In the genomic region with DNA sequence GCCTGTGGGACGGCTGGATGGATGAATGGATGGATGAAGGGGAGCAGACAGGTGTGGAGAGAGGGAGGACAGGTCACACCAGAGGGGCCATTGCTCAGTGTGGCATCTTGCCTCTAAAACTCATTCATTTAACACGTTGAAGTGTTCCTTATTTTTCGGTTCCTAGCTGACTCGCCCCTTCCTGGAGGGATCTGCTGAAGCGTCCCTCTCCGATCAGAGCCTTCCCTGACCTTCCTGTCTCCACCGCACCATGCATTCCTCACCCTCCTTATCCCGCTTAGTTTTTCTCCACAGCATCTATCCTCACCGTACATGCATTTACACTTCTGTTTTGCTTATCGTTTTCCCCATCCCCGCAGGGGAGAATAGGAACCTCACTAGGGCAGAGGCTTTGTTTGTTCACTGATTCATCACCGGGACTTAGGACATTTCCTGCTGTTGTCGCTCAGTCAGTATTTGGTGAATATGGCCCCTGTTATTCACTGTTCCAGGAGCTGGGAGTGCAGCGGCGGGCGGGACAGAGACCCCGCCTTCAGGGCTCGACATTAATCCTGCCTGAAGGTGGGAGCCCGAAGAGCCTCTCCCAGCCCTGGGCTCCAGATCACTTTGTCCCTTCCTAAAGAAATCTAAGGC, we compare ENCODE assay signal across 8 cellular contexts. TPM values are rescaled to one million over a fixed set of nuclear protein-coding genes. Genes with fewer than 3 reads are reported as not detected.
DNase-seq lines count a peak whose midpoint lies in the region; ATAC-seq and TF ChIP-seq lines count a peak whose summit lies in the region.

No MANE protein-coding gene starts in this region.

- no peaks in the 10 kb centered on the region for H3K27me3 ChIP-seq in endocrine pancreas (ENCODE audit: control insufficient read depth, insufficient read depth, low read length)
- no peaks in the 10 kb centered on the region for H3K27me3 ChIP-seq in neural cell (ENCODE audit: insufficient read depth, low read depth, low read length)

- no peak for TF ChIP-seq RAD21 in neural cell (conservative IDR thresholded peaks at IDR 0.05)

- DNase-seq in activated CD8-positive, alpha-beta memory T cell treated with anti-CD3 and anti-CD28 coated beads, Interleukin-2, amount 10 ng/mL, durations not matched to agents 7 days and 5 days: no peak
- no peak for DNase-seq in activated CD8-positive, alpha-beta memory T cell treated with anti-CD3 and anti-CD28 coated beads, Interleukin-2, amount 50 U/mL, for 4 hours
- DNase-seq in RWPE1 (ENCODE audit: low spot score) (no peak), GM03348 (ENCODE audit: low spot score) (no peak), NCI-H1436 treated with DMSO at 0.1 percent for 48 hours (lab: John Stamatoyannopoulos, UW) (no peak)

- TF ChIP-seq EP300 in neural cell (conservative IDR thresholded peaks at IDR 0.05; ENCODE audit: poor library complexity, severe bottlenecking): no peak

- peak overlapping the region; percentile 68 for H3K4me3 ChIP-seq in endocrine pancreas (ENCODE audit: control insufficient read depth, insufficient read depth, low read length)
- peak overlapping the region; percentile 90 for H3K4me3 ChIP-seq in neural cell (ENCODE audit: low read length)

- CTCF ChIA-PET in activated CD8-positive, alpha-beta memory T cell treated with anti-CD3 and anti-CD28 coated beads, Interleukin-2, amount 10 ng/mL, durations not matched to agents 7 days and 5 days (lab: Charles Lee): interaction anchor here (0.6 to 5.3 kb wide), 71 partner anchors 9 to 849 kb away, joined by 3 to 130 read pairs (median 4); a partner anchor contains a TSS
- CTCF ChIA-PET in RWPE1 (lab: Yijun Ruan, JAX): interaction anchor here (0.5 to 2.7 kb wide), 29 partner anchors 8 to 583 kb away, joined by 3 to 27 read pairs (median 4); a partner anchor contains a TSS

- H3K9me3 Mint-ChIP-seq in activated CD8-positive, alpha-beta memory T cell treated with anti-CD3 and anti-CD28 coated beads, Interleukin-2, amount 10 ng/mL, durations not matched to agents 7 days and 5 days (ENCODE audit: low read depth): no peaks in the 10 kb centered on the region

- peaks cover 7% of the 10 kb centered on the region for H3K4me1 Mint-ChIP-seq in activated CD8-positive, alpha-beta memory T cell treated with anti-CD3 and anti-CD28 coated beads, Interleukin-2, amount 10 ng/mL, durations not matched to agents 7 days and 5 days

- no peak for ATAC-seq in activated CD8-positive, alpha-beta memory T cell treated with anti-CD3 and anti-CD28 coated beads, Interleukin-2, amount 10 ng/mL, durations not matched to agents 7 days and 5 days
- ATAC-seq in HG03039 (IDR thresholded peaks at IDR 0.05; ENCODE audit: unreplicated experiment): peak; percentile 5

- H3K4me3 Mint-ChIP-seq in activated CD8-positive, alpha-beta memory T cell treated with anti-CD3 and anti-CD28 coated beads, Interleukin-2, amount 10 ng/mL, durations not matched to agents 7 days and 5 days: peak overlapping the region; percentile 75

- H3K9me3 ChIP-seq in endocrine pancreas (ENCODE audit: control insufficient read depth, low read length) (no peaks in the 10 kb centered on the region), neural cell (ENCODE audit: low read length) (no peaks in the 10 kb centered on the region)

- peaks cover 20% of the 10 kb centered on the region for H3K27me3 Mint-ChIP-seq in activated CD8-positive, alpha-beta memory T cell treated with anti-CD3 and anti-CD28 coated beads, Interleukin-2, amount 10 ng/mL, durations not matched to agents 7 days and 5 days

- H3K9ac ChIP-seq in endocrine pancreas (ENCODE audit: control insufficient read depth, insufficient read depth, low read length) (peak overlapping the region; percentile 42), neural cell (ENCODE audit: low read length) (peak overlapping the region; percentile 60)

- H3K9me2 ChIP-seq in neural cell (ENCODE audit: insufficient read depth, low read length): no peaks in the 10 kb centered on the region

- H3K36me3 ChIP-seq in endocrine pancreas (ENCODE audit: control insufficient read depth, insufficient read depth, low read length): no peaks in the 10 kb centered on the region
- no peaks in the 10 kb centered on the region for H3K36me3 ChIP-seq in neural cell (ENCODE audit: insufficient read depth, low read length)

- H3K36me3 Mint-ChIP-seq in activated CD8-positive, alpha-beta memory T cell treated with anti-CD3 and anti-CD28 coated beads, Interleukin-2, amount 10 ng/mL, durations not matched to agents 7 days and 5 days: no peaks in the 10 kb centered on the region

- TF ChIP-seq CTCF in RWPE1 (conservative IDR thresholded peaks at IDR 0.05; ENCODE audit: low read depth) (no peak), neural cell (IDR thresholded peaks at IDR 0.05; ENCODE audit: poor library complexity, severe bottlenecking) (no peak)

- H3K79me2 ChIP-seq in neural cell (replicated peaks; ENCODE audit: insufficient read depth, low read length): no peaks in the 10 kb centered on the region

- no peak overlapping the region for H3K4me2 ChIP-seq in neural cell (ENCODE audit: low read length)

- POLR2A ChIA-PET in RWPE1 (lab: Yijun Ruan, JAX; ENCODE audit: low non-redundant PET): interaction anchor here (0.5 to 0.7 kb wide), 3 partner anchors 23 to 803 kb away, joined by 3 to 4 read pairs (median 3); no protein-coding TSS in a partner anchor

- H3K27ac Mint-ChIP-seq in activated CD8-positive, alpha-beta memory T cell treated with anti-CD3 and anti-CD28 coated beads, Interleukin-2, amount 10 ng/mL, durations not matched to agents 7 days and 5 days: no peak overlapping the region

- H2AFZ ChIP-seq in neural cell (ENCODE audit: low read depth, low read length): no peak overlapping the region

- no peaks in the 10 kb centered on the region for H3K4me1 ChIP-seq in endocrine pancreas (ENCODE audit: control insufficient read depth, insufficient read depth, low read length)

- no peaks in the 10 kb centered on the region for H3F3A ChIP-seq in neural cell (ENCODE audit: insufficient read depth, low read length, poor library complexity, severe bottlenecking)

- H3K27ac ChIP-seq in RWPE1: peak overlapping the region; percentile 87
- H3K27ac ChIP-seq in neural cell (ENCODE audit: low read length): no peak overlapping the region

- no peaks in the 10 kb centered on the region for H4K20me1 ChIP-seq in neural cell (ENCODE audit: insufficient read depth)

TF ChIP-seq in neural cell, 6 proteins besides CTCF, POLR2A, EP300 and RAD21:
- no peak for TF ChIP-seq MXI1 (conservative IDR thresholded peaks at IDR 0.05; ENCODE audit: poor library complexity, severe bottlenecking)
- TF ChIP-seq TAF1 (IDR thresholded peaks at IDR 0.05; ENCODE audit: low read depth): no peak
- TF ChIP-seq, protein P1, sequence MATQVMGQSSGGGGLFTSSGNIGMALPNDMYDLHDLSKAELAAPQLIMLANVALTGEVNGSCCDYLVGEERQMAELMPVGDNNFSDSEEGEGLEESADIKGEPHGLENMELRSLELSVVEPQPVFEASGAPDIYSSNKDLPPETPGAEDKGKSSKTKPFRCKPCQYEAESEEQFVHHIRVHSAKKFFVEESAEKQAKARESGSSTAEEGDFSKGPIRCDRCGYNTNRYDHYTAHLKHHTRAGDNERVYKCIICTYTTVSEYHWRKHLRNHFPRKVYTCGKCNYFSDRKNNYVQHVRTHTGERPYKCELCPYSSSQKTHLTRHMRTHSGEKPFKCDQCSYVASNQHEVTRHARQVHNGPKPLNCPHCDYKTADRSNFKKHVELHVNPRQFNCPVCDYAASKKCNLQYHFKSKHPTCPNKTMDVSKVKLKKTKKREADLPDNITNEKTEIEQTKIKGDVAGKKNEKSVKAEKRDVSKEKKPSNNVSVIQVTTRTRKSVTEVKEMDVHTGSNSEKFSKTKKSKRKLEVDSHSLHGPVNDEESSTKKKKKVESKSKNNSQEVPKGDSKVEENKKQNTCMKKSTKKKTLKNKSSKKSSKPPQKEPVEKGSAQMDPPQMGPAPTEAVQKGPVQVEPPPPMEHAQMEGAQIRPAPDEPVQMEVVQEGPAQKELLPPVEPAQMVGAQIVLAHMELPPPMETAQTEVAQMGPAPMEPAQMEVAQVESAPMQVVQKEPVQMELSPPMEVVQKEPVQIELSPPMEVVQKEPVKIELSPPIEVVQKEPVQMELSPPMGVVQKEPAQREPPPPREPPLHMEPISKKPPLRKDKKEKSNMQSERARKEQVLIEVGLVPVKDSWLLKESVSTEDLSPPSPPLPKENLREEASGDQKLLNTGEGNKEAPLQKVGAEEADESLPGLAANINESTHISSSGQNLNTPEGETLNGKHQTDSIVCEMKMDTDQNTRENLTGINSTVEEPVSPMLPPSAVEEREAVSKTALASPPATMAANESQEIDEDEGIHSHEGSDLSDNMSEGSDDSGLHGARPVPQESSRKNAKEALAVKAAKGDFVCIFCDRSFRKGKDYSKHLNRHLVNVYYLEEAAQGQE (IDR thresholded peaks at IDR 0.05; ENCODE audit: borderline replicate concordance): no peak
- no peak for TF ChIP-seq POLR2AphosphoS5 (IDR thresholded peaks at IDR 0.05)
- TF ChIP-seq EZH2 (IDR thresholded peaks at IDR 0.05; ENCODE audit: borderline replicate concordance, insufficient read depth, low read length, poor library complexity, severe bottlenecking): no peak
- no peak for TF ChIP-seq SMC3 (conservative IDR thresholded peaks at IDR 0.05; ENCODE audit: poor library complexity)

RNA-seq across cellular contexts. Expression of a gene that starts 32.0 kb away (rescaled TPM):
- under 1 TPM in 1 of 2 experiments, not detected in 1; 0.14 TPM for total RNA-seq in activated CD8-positive, alpha-beta memory T cell treated with anti-CD3 and anti-CD28 coated beads, Interleukin-2, amount 10 ng/mL, durations not matched to agents 7 days and 5 days
- not detected in 2 replicates for polyA plus RNA-seq in neural cell
- polyA minus RNA-seq in neural cell: not detected in 2 replicates

RNA-seq across cellular contexts. Expression of a gene that starts 32.0 kb away (rescaled TPM):
- not detected for total RNA-seq in activated CD8-positive, alpha-beta memory T cell treated with anti-CD3 and anti-CD28 coated beads, Interleukin-2, amount 10 ng/mL, durations not matched to agents 7 days and 5 days
- polyA plus RNA-seq in neural cell: not detected in 2 replicates
- not detected in 2 replicates for polyA minus RNA-seq in neural cell
